ENCODE assay signal across 1 cellular context in genomic region chr21:46122241-46122671, GRCh38.
TF ChIP-seq lines count a peak whose summit lies in the region.

No MANE protein-coding gene starts in this region.

TF ChIP-seq in HepG2, 621 proteins besides CTCF, POLR2A, EP300 and RAD21:
- no peak for TF ChIP-seq EEA1 (CRISPR knock-in tag; IDR thresholded peaks at IDR 0.05; ENCODE audit: borderline replicate concordance)
- TF ChIP-seq ZNF513 (CRISPR knock-in tag; conservative IDR thresholded peaks at IDR 0.05): no peak
- TF ChIP-seq, protein P1, sequence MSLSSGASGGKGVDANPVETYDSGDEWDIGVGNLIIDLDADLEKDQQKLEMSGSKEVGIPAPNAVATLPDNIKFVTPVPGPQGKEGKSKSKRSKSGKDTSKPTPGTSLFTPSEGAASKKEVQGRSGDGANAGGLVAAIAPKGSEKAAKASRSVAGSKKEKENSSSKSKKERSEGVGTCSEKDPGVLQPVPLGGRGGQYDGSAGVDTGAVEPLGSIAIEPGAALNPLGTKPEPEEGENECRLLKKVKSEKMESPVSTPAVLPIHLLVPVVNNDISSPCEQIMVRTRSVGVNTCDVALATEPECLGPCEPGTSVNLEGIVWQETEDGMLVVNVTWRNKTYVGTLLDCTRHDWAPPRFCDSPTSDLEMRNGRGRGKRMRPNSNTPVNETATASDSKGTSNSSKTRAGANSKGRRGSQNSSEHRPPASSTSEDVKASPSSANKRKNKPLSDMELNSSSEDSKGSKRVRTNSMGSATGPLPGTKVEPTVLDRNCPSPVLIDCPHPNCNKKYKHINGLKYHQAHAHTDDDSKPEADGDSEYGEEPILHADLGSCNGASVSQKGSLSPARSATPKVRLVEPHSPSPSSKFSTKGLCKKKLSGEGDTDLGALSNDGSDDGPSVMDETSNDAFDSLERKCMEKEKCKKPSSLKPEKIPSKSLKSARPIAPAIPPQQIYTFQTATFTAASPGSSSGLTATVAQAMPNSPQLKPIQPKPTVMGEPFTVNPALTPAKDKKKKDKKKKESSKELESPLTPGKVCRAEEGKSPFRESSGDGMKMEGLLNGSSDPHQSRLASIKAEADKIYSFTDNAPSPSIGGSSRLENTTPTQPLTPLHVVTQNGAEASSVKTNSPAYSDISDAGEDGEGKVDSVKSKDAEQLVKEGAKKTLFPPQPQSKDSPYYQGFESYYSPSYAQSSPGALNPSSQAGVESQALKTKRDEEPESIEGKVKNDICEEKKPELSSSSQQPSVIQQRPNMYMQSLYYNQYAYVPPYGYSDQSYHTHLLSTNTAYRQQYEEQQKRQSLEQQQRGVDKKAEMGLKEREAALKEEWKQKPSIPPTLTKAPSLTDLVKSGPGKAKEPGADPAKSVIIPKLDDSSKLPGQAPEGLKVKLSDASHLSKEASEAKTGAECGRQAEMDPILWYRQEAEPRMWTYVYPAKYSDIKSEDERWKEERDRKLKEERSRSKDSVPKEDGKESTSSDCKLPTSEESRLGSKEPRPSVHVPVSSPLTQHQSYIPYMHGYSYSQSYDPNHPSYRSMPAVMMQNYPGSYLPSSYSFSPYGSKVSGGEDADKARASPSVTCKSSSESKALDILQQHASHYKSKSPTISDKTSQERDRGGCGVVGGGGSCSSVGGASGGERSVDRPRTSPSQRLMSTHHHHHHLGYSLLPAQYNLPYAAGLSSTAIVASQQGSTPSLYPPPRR (CRISPR knock-in tag; IDR thresholded peaks at IDR 0.05; ENCODE audit: borderline replicate concordance): no peak
- no peak for TF ChIP-seq TEAD3 (CRISPR knock-in tag; optimal IDR thresholded peaks at IDR 0.05; ENCODE audit: borderline replicate concordance)
- TF ChIP-seq HMGA1 (CRISPR knock-in tag; conservative IDR thresholded peaks at IDR 0.05): no peak
TF ChIP-seq in HepG2: peak in this region for 0.
